Comparison of ENCODE assay signal across 1 cellular context in genomic region chr16:57384248-57385070, GRCh38.
A peak's percentile ranks its signal among the peaks of the same experiment; 100 is the strongest.
TF ChIP-seq lines count a peak whose summit lies in the region.

No MANE protein-coding gene starts in this region.

TF ChIP-seq in HepG2, 621 proteins besides CTCF, POLR2A, EP300 and RAD21 (continued from another document and continues in another):
- TF ChIP-seq ZBTB37 (CRISPR knock-in tag; IDR thresholded peaks at IDR 0.05) (0 out of 2 replicates have a peak, but pooled peaks have one; percentile 37), ZNF407 (CRISPR knock-in tag; IDR thresholded peaks at IDR 0.05; ENCODE audit: not compliant biosample characterization) (no peak), KMT2B (CRISPR knock-in tag; IDR thresholded peaks at IDR 0.05) (0 out of 2 replicates have a peak, but pooled peaks have one; percentile 11), HCFC1 (IDR thresholded peaks at IDR 0.05; ENCODE audit: low read depth, low read length) (no peak), MAFK (conservative IDR thresholded peaks at IDR 0.05 in 1 of 2, IDR thresholded peaks at IDR 0.05 in 1 of 2; ENCODE audit: low read length in 2 of 2) (no peak), JDP2 (CRISPR knock-in tag; IDR thresholded peaks at IDR 0.05; ENCODE audit: borderline replicate concordance) (peak; percentile 41; the same call in 1 of the 2 replicates), FOXO4 (CRISPR knock-in tag; conservative IDR thresholded peaks at IDR 0.05) (0 out of 2 replicates have a peak, but pooled peaks have one; percentile 85), WIZ (CRISPR knock-in tag; IDR thresholded peaks at IDR 0.05) (peak; percentile 29; the same call in 1 of the 2 replicates), KLF12 (CRISPR knock-in tag; IDR thresholded peaks at IDR 0.05; ENCODE audit: borderline replicate concordance) (peak; percentile 15; the same call in 1 of the 2 replicates), RFXANK (CRISPR knock-in tag; IDR thresholded peaks at IDR 0.05) (peak; percentile 3; the same call in 1 of the 2 replicates), RARA (CRISPR knock-in tag; IDR thresholded peaks at IDR 0.05) (no peak), ZBTB21 (CRISPR knock-in tag; IDR thresholded peaks at IDR 0.05) (no peak), E2F1 (CRISPR knock-in tag; IDR thresholded peaks at IDR 0.05) (no peak), ZNF281 (CRISPR knock-in tag; IDR thresholded peaks at IDR 0.05; ENCODE audit: borderline replicate concordance) (no peak), ATF7 (IDR thresholded peaks at IDR 0.05) (no peak), ATF7 (CRISPR knock-in tag; IDR thresholded peaks at IDR 0.05) (peak; percentile 38; the same call in 1 of the 2 replicates), ETV5 (CRISPR knock-in tag; IDR thresholded peaks at IDR 0.05; ENCODE audit: borderline replicate concordance) (0 out of 2 replicates have a peak, but pooled peaks have one; percentile 34), ZNF101 (CRISPR knock-in tag; IDR thresholded peaks at IDR 0.05; ENCODE audit: borderline replicate concordance, low read depth) (no peak), CCAR2 (optimal IDR thresholded peaks at IDR 0.05; ENCODE audit: low read depth, low read length) (no peak), ZNF44 (CRISPR knock-in tag; IDR thresholded peaks at IDR 0.05) (peak; percentile 60; the same call in 1 of the 2 replicates), ZNF572 (CRISPR knock-in tag; IDR thresholded peaks at IDR 0.05) (no peak; the same call in 1 of the 2 replicates), ZNF24 (IDR thresholded peaks at IDR 0.05) (no peak), ZNF547 (CRISPR knock-in tag; IDR thresholded peaks at IDR 0.05) (peak; percentile 64; the same call in 1 of the 2 replicates), DNMT1 (CRISPR knock-in tag; IDR thresholded peaks at IDR 0.05) (no peak), MTA1 (CRISPR knock-in tag; IDR thresholded peaks at IDR 0.05; ENCODE audit: borderline replicate concordance) (peak; percentile 15; the same call in 1 of the 2 replicates), PLSCR1 (CRISPR knock-in tag; IDR thresholded peaks at IDR 0.05; ENCODE audit: borderline replicate concordance) (no peak), ERF (CRISPR knock-in tag; IDR thresholded peaks at IDR 0.05) (peak; percentile 20; the same call in 1 of the 2 replicates), ZBTB1 (CRISPR knock-in tag; IDR thresholded peaks at IDR 0.05; ENCODE audit: borderline replicate concordance) (no peak), MTA3 (CRISPR knock-in tag; IDR thresholded peaks at IDR 0.05) (no peak), ZNF550 (CRISPR knock-in tag; IDR thresholded peaks at IDR 0.05; ENCODE audit: borderline replicate concordance) (no peak), ZNF670 (CRISPR knock-in tag; IDR thresholded peaks at IDR 0.05; ENCODE audit: borderline replicate concordance) (no peak; the same call in 1 of the 2 replicates), ZNF619 (CRISPR knock-in tag; IDR thresholded peaks at IDR 0.05) (peak; percentile 64; the same call in 1 of the 2 replicates), IKZF1 (IDR thresholded peaks at IDR 0.05) (no peak), ZBTB26 (CRISPR knock-in tag; IDR thresholded peaks at IDR 0.05; ENCODE audit: borderline replicate concordance) (no peak), PAF1 (CRISPR knock-in tag; IDR thresholded peaks at IDR 0.05) (peak; percentile 98), HNF4A (CRISPR knock-in tag; IDR thresholded peaks at IDR 0.05) (no peak; the same call in 1 of the 2 replicates), ZNF510 (CRISPR knock-in tag; IDR thresholded peaks at IDR 0.05; ENCODE audit: low read depth) (no peak), POLR2G (IDR thresholded peaks at IDR 0.05; ENCODE audit: low read depth, low read length) (peak; percentile 81), RORA (CRISPR knock-in tag; IDR thresholded peaks at IDR 0.05) (no peak), ZNF770 (CRISPR knock-in tag; IDR thresholded peaks at IDR 0.05) (0 out of 2 replicates have a peak, but pooled peaks have one; percentile 12), GATA4 (IDR thresholded peaks at IDR 0.05; ENCODE audit: borderline replicate concordance, low read depth) (no peak), ZNF34 (CRISPR knock-in tag; IDR thresholded peaks at IDR 0.05; ENCODE audit: borderline replicate concordance) (no peak), HNRNPL (IDR thresholded peaks at IDR 0.05; ENCODE audit: low read depth, low read length) (no peak)
